In the genomic region with DNA sequence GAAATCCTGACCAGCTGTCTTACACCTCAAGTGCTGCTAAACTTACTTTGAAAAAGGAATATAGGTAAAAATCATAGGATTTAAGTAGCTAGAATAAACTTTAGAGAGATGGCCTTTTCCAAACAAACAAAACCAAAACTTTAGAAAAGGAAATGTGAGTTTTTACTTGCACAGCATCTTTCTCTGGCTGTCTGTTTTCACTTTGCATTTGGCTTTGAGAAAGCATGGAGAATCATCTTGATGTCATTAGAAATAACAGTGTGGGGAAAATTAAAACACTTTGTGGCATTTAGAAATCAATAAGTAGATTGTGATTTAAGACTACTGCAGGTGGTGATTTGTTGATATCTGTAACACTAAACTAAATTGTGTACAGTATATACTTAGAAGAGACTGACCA, we compare ENCODE assay signal across 1 cellular context.
TF ChIP-seq lines count a peak whose summit lies in the region.

No MANE protein-coding gene starts in this region.

TF ChIP-seq in IMR-90, 13 proteins besides CTCF, POLR2A, EP300 and RAD21:
- TF ChIP-seq MXI1 (IDR thresholded peaks at IDR 0.05; ENCODE audit: borderline replicate concordance, low read depth, low read length) (no peak), BHLHE40 (IDR thresholded peaks at IDR 0.05; ENCODE audit: low read depth, low read length) (no peak)
